10 cellular contexts compared by ENCODE assay signal in genomic region chr1:221845650-221846371, GRCh38.
A peak's percentile ranks its signal among the peaks of the same experiment; 100 is the strongest.
DNase-seq lines count a peak whose midpoint lies in the region; TF ChIP-seq lines count a peak whose summit lies in the region.
"Had no signal": no experiment of that assay in that cellular context is flagged by ENCODE, and none has a peak within 500 bp of the region (broad histone marks: within the 10 kb centered on the region; RNA-seq: fewer than 3 reads in every experiment).

No MANE protein-coding gene starts in this region.

- WGBS in thymus: 94% methylated on average over 9 of the region's 9 CpGs
- 89 to 97% (median 94%) methylated on average over 9 of the region's 9 CpGs for WGBS in spleen, 5 donors

- H3K27me3 ChIP-seq in thymus (ENCODE audit: control insufficient read depth, insufficient read depth): no peaks in the 10 kb centered on the region
- H3K27me3 ChIP-seq in spleen (replicated peaks in 1 of 7): no peaks in the 10 kb centered on the region
- H3K27me3 ChIP-seq in SJCRH30: no peaks in the 10 kb centered on the region

- no peaks in the 10 kb centered on the region for H3K4me1 ChIP-seq in thymus (ENCODE audit: control insufficient read depth, insufficient read depth, low read length)
- peaks cover 0 to 6% (median 0%) of the 10 kb centered on the region in 6 donors for H3K4me1 ChIP-seq in spleen
- H3K4me1 ChIP-seq in SJCRH30: peaks cover 9% of the 10 kb centered on the region

- intact Hi-C loops in spleen (cut with DNase I; ENCODE audit: low total_unique reads): no loop called here

- DNase-seq in NCI-H345 (lab: John Stamatoyannopoulos, UW) (peak; percentile 80), NCI-H345 treated with DMSO at 0.1 percent for 48 hours (lab: John Stamatoyannopoulos, UW; ENCODE audit: unreplicated experiment) (no peak), RWPE1 (ENCODE audit: low spot score) (peak; percentile 68), fibroblast of the aortic adventitia (ENCODE audit: low read depth) (peak; percentile 62), spleen (no peak), SJCRH30 (no peak), T-helper 1 cell (no peak)
- DNase-seq: activated CD8-positive, alpha-beta T cell treated with anti-CD3 and anti-CD28 coated beads, Interleukin-2, amount 10 ng/mL, durations not matched to agents 7 days and 5 days had no signal

- H3K4me3 ChIP-seq in fibroblast of the aortic adventitia (ENCODE audit: low read depth, low read length) (no peak overlapping the region), thymus (ENCODE audit: low read length) (no peak overlapping the region), spleen (no peak overlapping the region), SJCRH30 (no peak overlapping the region)
- H3K4me3 ChIP-seq: coronary artery had no signal

- POLR2A ChIA-PET in RWPE1 (lab: Yijun Ruan, JAX; ENCODE audit: low non-redundant PET): no interaction called here

- peak overlapping the region; percentile 86 for H3K27ac ChIP-seq in RWPE1
- H3K27ac ChIP-seq in thymus (ENCODE audit: low read depth): peak overlapping the region; percentile 2
- H3K27ac ChIP-seq in spleen: no peak overlapping the region
- H3K27ac ChIP-seq in SJCRH30: no peak overlapping the region
- H3K27ac ChIP-seq: coronary artery had no signal

- H3K9me3 ChIP-seq in thymus (ENCODE audit: control insufficient read depth): no peaks in the 10 kb centered on the region
- H3K9me3 ChIP-seq in spleen: no peaks in the 10 kb centered on the region
- no peaks in the 10 kb centered on the region for H3K9me3 ChIP-seq in SJCRH30 (replicated peaks)

- CTCF ChIA-PET in RWPE1 (lab: Yijun Ruan, JAX): no interaction called here

- H3K36me3 ChIP-seq in thymus (ENCODE audit: control insufficient read depth, insufficient read depth) (no peaks in the 10 kb centered on the region), spleen (no peaks in the 10 kb centered on the region), SJCRH30 (no peaks in the 10 kb centered on the region)

- no peak for TF ChIP-seq POLR2A in spleen (IDR thresholded peaks at IDR 0.05)

- TF ChIP-seq CTCF in RWPE1 (conservative IDR thresholded peaks at IDR 0.05; ENCODE audit: low read depth): no peak
- no peak for TF ChIP-seq CTCF in fibroblast of the aortic adventitia (IDR thresholded peaks at IDR 0.05; ENCODE audit: insufficient read depth, low read length)
- no peak for TF ChIP-seq CTCF in spleen (IDR thresholded peaks at IDR 0.05 in 8 of 11, conservative IDR thresholded peaks at IDR 0.05 in 3 of 11)

Comparison
In these comparisons a context has a peak if more than half of its experiments do, and no peak if none do; other contexts are left out.
1. DNase-seq: peak in NCI-H345 (single experiment), RWPE1 (single experiment) and fibroblast of the aortic adventitia (single experiment); none in NCI-H345 treated with DMSO at 0.1 percent for 48 hours (single experiment), spleen (single experiment), SJCRH30 (0 of 2) and T-helper 1 cell (0 of 5).
2. H3K27ac ChIP-seq: peak in RWPE1 (single experiment) and thymus (single experiment); none in spleen (0 of 8) and SJCRH30 (single experiment).